Comparison of ENCODE assay signal across 1 cellular context in genomic region chr2:206085742-206086445, GRCh38.
TF ChIP-seq lines count a peak whose summit lies in the region.

INO80D (minus strand) TSS chr2:206086174; CDS start chr2:206063016, 23,158 bp downstream.

TF ChIP-seq in HepG2, 621 proteins besides CTCF, POLR2A, EP300 and RAD21 (continued from another document and continues in another):
- TF ChIP-seq, protein P1, sequence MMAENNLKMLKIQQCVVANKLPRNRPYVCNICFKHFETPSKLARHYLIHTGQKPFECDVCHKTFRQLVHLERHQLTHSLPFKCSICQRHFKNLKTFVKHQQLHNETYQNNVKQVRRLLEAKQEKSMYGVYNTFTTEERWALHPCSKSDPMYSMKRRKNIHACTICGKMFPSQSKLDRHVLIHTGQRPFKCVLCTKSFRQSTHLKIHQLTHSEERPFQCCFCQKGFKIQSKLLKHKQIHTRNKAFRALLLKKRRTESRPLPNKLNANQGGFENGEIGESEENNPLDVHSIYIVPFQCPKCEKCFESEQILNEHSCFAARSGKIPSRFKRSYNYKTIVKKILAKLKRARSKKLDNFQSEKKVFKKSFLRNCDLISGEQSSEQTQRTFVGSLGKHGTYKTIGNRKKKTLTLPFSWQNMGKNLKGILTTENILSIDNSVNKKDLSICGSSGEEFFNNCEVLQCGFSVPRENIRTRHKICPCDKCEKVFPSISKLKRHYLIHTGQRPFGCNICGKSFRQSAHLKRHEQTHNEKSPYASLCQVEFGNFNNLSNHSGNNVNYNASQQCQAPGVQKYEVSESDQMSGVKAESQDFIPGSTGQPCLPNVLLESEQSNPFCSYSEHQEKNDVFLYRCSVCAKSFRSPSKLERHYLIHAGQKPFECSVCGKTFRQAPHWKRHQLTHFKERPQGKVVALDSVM (CRISPR knock-in tag; IDR thresholded peaks at IDR 0.05) = peak; percentile 34
- no peak for TF ChIP-seq HNRNPUL1 (IDR thresholded peaks at IDR 0.05; ENCODE audit: low read depth, low read length)
- TF ChIP-seq ZNF609 (CRISPR knock-in tag; IDR thresholded peaks at IDR 0.05; ENCODE audit: borderline replicate concordance) = no peak
- TF ChIP-seq IKZF1 (IDR thresholded peaks at IDR 0.05) = no peak
- TF ChIP-seq ZNF747 (CRISPR knock-in tag; IDR thresholded peaks at IDR 0.05; ENCODE audit: borderline replicate concordance) = peak; percentile 86; the same call in 1 of the 2 replicates
- peak; percentile 44; the same call in 1 of the 2 replicates for TF ChIP-seq ARNTL (CRISPR knock-in tag; IDR thresholded peaks at IDR 0.05)
- no peak for TF ChIP-seq ZNF513 (CRISPR knock-in tag; conservative IDR thresholded peaks at IDR 0.05)
- no peak for TF ChIP-seq MAFF (IDR thresholded peaks at IDR 0.05; ENCODE audit: low read depth, low read length)
- 0 out of 2 replicates have a peak, but pooled peaks have one; percentile 16 for TF ChIP-seq ZNF549 (CRISPR knock-in tag; IDR thresholded peaks at IDR 0.05)
- TF ChIP-seq MAF1 (CRISPR knock-in tag; IDR thresholded peaks at IDR 0.05; ENCODE audit: borderline replicate concordance) = no peak
- no peak for TF ChIP-seq RFXANK (CRISPR knock-in tag; IDR thresholded peaks at IDR 0.05)
- 0 out of 2 replicates have a peak, but pooled peaks have one; percentile 17 for TF ChIP-seq GATAD2A (CRISPR knock-in tag; IDR thresholded peaks at IDR 0.05)
- TF ChIP-seq IKZF4 (CRISPR knock-in tag; IDR thresholded peaks at IDR 0.05; ENCODE audit: borderline replicate concordance, low read depth, not compliant biosample characterization) = peak; percentile 76
- TF ChIP-seq, protein P2, sequence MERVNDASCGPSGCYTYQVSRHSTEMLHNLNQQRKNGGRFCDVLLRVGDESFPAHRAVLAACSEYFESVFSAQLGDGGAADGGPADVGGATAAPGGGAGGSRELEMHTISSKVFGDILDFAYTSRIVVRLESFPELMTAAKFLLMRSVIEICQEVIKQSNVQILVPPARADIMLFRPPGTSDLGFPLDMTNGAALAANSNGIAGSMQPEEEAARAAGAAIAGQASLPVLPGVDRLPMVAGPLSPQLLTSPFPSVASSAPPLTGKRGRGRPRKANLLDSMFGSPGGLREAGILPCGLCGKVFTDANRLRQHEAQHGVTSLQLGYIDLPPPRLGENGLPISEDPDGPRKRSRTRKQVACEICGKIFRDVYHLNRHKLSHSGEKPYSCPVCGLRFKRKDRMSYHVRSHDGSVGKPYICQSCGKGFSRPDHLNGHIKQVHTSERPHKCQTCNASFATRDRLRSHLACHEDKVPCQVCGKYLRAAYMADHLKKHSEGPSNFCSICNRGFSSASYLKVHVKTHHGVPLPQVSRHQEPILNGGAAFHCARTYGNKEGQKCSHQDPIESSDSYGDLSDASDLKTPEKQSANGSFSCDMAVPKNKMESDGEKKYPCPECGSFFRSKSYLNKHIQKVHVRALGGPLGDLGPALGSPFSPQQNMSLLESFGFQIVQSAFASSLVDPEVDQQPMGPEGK (CRISPR knock-in tag; IDR thresholded peaks at IDR 0.05) = peak; percentile 60
- no peak for TF ChIP-seq MAFG (CRISPR knock-in tag; IDR thresholded peaks at IDR 0.05)
- 0 out of 2 replicates have a peak, but pooled peaks have one; percentile 0 for TF ChIP-seq FOXO1 (CRISPR knock-in tag; IDR thresholded peaks at IDR 0.05)
- TF ChIP-seq ZNF607 (CRISPR knock-in tag; IDR thresholded peaks at IDR 0.05; ENCODE audit: borderline replicate concordance) = no peak; the same call in 1 of the 2 replicates
- no peak for TF ChIP-seq TIGD3 (CRISPR knock-in tag; IDR thresholded peaks at IDR 0.05; ENCODE audit: borderline replicate concordance)
- no peak for TF ChIP-seq RELA (CRISPR knock-in tag; IDR thresholded peaks at IDR 0.05)
- no peak for TF ChIP-seq ZUFSP (CRISPR knock-in tag; IDR thresholded peaks at IDR 0.05; ENCODE audit: borderline replicate concordance)
- TF ChIP-seq ZNF207 (IDR thresholded peaks at IDR 0.05; ENCODE audit: borderline replicate concordance) = no peak
- TF ChIP-seq CREB3 (CRISPR knock-in tag; IDR thresholded peaks at IDR 0.05) = no peak
- no peak for TF ChIP-seq NONO (IDR thresholded peaks at IDR 0.05)
- no peak for TF ChIP-seq NONO (CRISPR knock-in tag; conservative IDR thresholded peaks at IDR 0.05)
- TF ChIP-seq FOXM1 (CRISPR knock-in tag; IDR thresholded peaks at IDR 0.05) = no peak
- no peak for TF ChIP-seq ZBTB7B (CRISPR knock-in tag; IDR thresholded peaks at IDR 0.05)
- TF ChIP-seq MBNL3 (CRISPR knock-in tag; conservative IDR thresholded peaks at IDR 0.05) = no peak
- TF ChIP-seq ZNF557 (CRISPR knock-in tag; IDR thresholded peaks at IDR 0.05) = 0 out of 2 replicates have a peak, but pooled peaks have one; percentile 27
- TF ChIP-seq TGIF2 (CRISPR knock-in tag; IDR thresholded peaks at IDR 0.05) = peak; percentile 34; the same call in 1 of the 2 replicates
- no peak for TF ChIP-seq SMARCE1 (IDR thresholded peaks at IDR 0.05; ENCODE audit: borderline replicate concordance)
- no peak for TF ChIP-seq ZNF24 (IDR thresholded peaks at IDR 0.05)
- TF ChIP-seq, protein P3, sequence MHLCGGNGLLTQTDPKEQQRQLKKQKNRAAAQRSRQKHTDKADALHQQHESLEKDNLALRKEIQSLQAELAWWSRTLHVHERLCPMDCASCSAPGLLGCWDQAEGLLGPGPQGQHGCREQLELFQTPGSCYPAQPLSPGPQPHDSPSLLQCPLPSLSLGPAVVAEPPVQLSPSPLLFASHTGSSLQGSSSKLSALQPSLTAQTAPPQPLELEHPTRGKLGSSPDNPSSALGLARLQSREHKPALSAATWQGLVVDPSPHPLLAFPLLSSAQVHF (CRISPR knock-in tag; IDR thresholded peaks at IDR 0.05) = no peak
- TF ChIP-seq, protein P4, sequence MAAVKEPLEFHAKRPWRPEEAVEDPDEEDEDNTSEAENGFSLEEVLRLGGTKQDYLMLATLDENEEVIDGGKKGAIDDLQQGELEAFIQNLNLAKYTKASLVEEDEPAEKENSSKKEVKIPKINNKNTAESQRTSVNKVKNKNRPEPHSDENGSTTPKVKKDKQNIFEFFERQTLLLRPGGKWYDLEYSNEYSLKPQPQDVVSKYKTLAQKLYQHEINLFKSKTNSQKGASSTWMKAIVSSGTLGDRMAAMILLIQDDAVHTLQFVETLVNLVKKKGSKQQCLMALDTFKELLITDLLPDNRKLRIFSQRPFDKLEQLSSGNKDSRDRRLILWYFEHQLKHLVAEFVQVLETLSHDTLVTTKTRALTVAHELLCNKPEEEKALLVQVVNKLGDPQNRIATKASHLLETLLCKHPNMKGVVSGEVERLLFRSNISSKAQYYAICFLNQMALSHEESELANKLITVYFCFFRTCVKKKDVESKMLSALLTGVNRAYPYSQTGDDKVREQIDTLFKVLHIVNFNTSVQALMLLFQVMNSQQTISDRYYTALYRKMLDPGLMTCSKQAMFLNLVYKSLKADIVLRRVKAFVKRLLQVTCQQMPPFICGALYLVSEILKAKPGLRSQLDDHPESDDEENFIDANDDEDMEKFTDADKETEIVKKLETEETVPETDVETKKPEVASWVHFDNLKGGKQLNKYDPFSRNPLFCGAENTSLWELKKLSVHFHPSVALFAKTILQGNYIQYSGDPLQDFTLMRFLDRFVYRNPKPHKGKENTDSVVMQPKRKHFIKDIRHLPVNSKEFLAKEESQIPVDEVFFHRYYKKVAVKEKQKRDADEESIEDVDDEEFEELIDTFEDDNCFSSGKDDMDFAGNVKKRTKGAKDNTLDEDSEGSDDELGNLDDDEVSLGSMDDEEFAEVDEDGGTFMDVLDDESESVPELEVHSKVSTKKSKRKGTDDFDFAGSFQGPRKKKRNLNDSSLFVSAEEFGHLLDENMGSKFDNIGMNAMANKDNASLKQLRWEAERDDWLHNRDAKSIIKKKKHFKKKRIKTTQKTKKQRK (IDR thresholded peaks at IDR 0.05; ENCODE audit: low read length) = no peak
- peak; percentile 35; the same call in 1 of the 2 replicates for TF ChIP-seq ZNF674 (CRISPR knock-in tag; IDR thresholded peaks at IDR 0.05; ENCODE audit: low read depth)
- TF ChIP-seq ZNF503 (CRISPR knock-in tag; IDR thresholded peaks at IDR 0.05) = 0 out of 2 replicates have a peak, but pooled peaks have one; percentile 68
- TF ChIP-seq, protein P5, sequence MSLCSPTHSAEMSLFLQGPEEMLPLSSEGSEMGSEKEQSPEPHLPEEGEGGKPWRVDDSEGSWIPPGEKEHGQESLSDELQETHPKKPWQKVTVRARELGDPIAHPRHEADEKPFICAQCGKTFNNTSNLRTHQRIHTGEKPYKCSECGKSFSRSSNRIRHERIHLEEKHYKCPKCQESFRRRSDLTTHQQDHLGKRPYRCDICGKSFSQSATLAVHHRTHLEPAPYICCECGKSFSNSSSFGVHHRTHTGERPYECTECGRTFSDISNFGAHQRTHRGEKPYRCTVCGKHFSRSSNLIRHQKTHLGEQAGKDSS (CRISPR knock-in tag; IDR thresholded peaks at IDR 0.05; ENCODE audit: borderline replicate concordance, low read depth) = no peak
